Comparison of ENCODE assay signal across 14 cellular contexts in the genomic region with DNA sequence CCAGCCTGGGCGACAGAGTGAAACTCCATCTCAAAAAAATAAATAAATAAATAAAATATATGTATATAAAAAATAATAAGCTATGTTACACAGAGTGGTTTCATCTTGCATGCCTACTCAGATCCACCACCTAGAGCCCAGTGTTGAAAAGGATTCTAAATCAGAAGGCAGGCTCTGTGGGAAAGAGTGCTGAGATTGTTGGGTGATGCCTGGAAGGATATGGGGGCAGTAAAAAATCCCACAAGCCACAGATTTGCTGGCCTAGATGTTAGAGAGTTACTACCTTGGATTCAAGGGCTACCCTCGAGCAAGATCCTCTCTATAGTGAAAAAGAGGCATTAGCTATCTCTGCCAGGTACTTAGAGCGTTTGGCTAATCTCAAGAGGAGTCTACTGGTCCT.
"Had no signal": no experiment of that assay in that cellular context is flagged by ENCODE, and none has a peak within 500 bp of the region (broad histone marks: within the 10 kb centered on the region; RNA-seq: fewer than 3 reads in every experiment).

No MANE protein-coding gene starts in this region.

- H3K9me3 ChIP-seq: ascending aorta, mucosa of descending colon, prostate gland had no signal

- DNase-seq: activated CD4-positive, alpha-beta T cell treated with anti-CD3 and anti-CD28 coated beads, Interleukin-2, amount 10 ng/mL, durations not matched to agents 24 days and 14 days; activated CD8-positive, alpha-beta T cell treated with anti-CD3 and anti-CD28 coated beads, Interleukin-2, amount 10 ng/mL, durations not matched to agents 7 days and 5 days; activated naive CD4-positive, alpha-beta T cell treated with anti-CD3 and anti-CD28 coated beads, Interleukin-2, amount 50 U/mL, for 16 hours; activated T-cell treated with anti-CD3 and anti-CD28 coated beads, Interleukin-2, amount 50 U/mL, for 4 hours; effector CD8-positive, alpha-beta T cell; mucosa of descending colon; naive thymus-derived CD8-positive, alpha-beta T cell; right cardiac atrium; stimulated activated CD4-positive, alpha-beta T cell treated with anti-CD3 and anti-CD28 coated beads, Interleukin-15, amount 100 ng/mL, for 24 hours; stimulated activated CD4-positive, alpha-beta T cell treated with anti-CD3 and anti-CD28 coated beads, Interleukin-2, amount 100 ng/mL, for 48 hours; stimulated activated naive CD8-positive, alpha-beta T cell treated with anti-CD3 and anti-CD28 coated beads, Interleukin-15, amount 100 ng/mL, for 72 hours had no signal

- H3K4me1 ChIP-seq: prostate gland had no signal

- H3K27ac ChIP-seq: prostate gland, skin epidermis had no signal

- H3K4me3 ChIP-seq: ascending aorta, mucosa of descending colon, prostate gland, skin epidermis had no signal

- H3K27me3 ChIP-seq: ascending aorta had no signal

- ATAC-seq: activated CD8-positive, alpha-beta T cell treated with anti-CD3 and anti-CD28 coated beads, Interleukin-2, amount 10 ng/mL, durations not matched to agents 7 days and 5 days; activated T-cell treated with anti-CD3 and anti-CD28 coated beads, Interleukin-2, amount 50 U/mL, for 4 hours; mucosa of descending colon; naive thymus-derived CD8-positive, alpha-beta T cell; stimulated activated naive CD8-positive, alpha-beta T cell treated with anti-CD3 and anti-CD28 coated beads, Interleukin-15, amount 100 ng/mL, for 72 hours had no signal

- H3K36me3 ChIP-seq: prostate gland had no signal
